ENCODE assay signal across 1 cellular context in the genomic region with DNA sequence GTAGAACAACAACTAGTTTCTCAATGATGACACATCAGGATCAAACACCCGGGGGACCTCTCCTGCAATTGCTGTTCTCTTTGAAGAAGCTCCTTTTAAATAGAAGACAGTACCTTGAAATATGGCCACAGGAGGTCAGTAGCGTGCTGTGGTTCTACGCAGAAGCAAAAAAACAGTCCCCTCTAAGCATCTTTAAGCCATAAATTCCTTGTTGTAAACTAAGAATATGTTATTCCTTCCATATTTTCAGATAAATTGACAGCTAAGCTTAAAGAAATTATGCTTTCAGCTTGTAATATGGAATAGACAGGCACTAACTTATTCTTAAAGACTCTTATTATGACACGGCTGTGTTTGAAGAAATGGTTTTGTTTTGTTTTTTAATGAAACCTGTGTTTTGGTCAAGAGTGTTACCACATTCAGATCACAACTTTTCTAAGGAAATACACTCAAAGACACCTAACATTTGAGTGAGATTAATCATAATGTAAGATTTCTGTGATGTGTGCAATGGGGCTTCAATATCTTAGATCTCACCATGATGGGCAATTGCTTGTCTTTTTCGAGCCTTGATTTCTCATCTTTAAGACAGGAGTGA.
TF ChIP-seq lines count a peak whose summit lies in the region.

No MANE protein-coding gene starts in this region.

TF ChIP-seq in HepG2, 621 proteins besides CTCF, POLR2A, EP300 and RAD21 (continued from another document):
- TF ChIP-seq ARID3A (IDR thresholded peaks at IDR 0.05; ENCODE audit: low read depth, low read length) (0 out of 2 replicates have a peak, but pooled peaks have one; percentile 33), MAFK (conservative IDR thresholded peaks at IDR 0.05 in 1 of 2, IDR thresholded peaks at IDR 0.05 in 1 of 2; ENCODE audit: low read length in 2 of 2) (0 out of 4 replicates have a peak, but pooled peaks of 1 of the 2 experiments have one; percentile 10), BCL6 (CRISPR knock-in tag; IDR thresholded peaks at IDR 0.05) (no peak), ATF4 (CRISPR knock-in tag; IDR thresholded peaks at IDR 0.05) (no peak), ZNF652 (CRISPR knock-in tag; IDR thresholded peaks at IDR 0.05; ENCODE audit: borderline replicate concordance, low read depth) (peak; percentile 14; the same call in 1 of the 2 replicates), FOXA3 (CRISPR knock-in tag; IDR thresholded peaks at IDR 0.05) (0 out of 2 replicates have a peak, but pooled peaks have one; percentile 10), ZNF18 (CRISPR knock-in tag; IDR thresholded peaks at IDR 0.05; ENCODE audit: insufficient replicate concordance) (peak; percentile 35), TBL1XR1 (IDR thresholded peaks at IDR 0.05; ENCODE audit: borderline replicate concordance, low read length, partially characterized antibody) (no peak), TCF7 (IDR thresholded peaks at IDR 0.05; ENCODE audit: low read depth) (0 out of 2 replicates have a peak, but pooled peaks have one; percentile 23), ESRRA (CRISPR knock-in tag; IDR thresholded peaks at IDR 0.05; ENCODE audit: low read depth) (no peak), GATAD2A (CRISPR knock-in tag; IDR thresholded peaks at IDR 0.05) (0 out of 2 replicates have a peak, but pooled peaks have one; percentile 18), SMC3 (IDR thresholded peaks at IDR 0.05; ENCODE audit: low read length) (peak; percentile 95), SOX5 (CRISPR knock-in tag; IDR thresholded peaks at IDR 0.05; ENCODE audit: borderline replicate concordance) (peak; percentile 40; the same call in 1 of the 2 replicates), STAG1 (CRISPR knock-in tag; IDR thresholded peaks at IDR 0.05) (peak; percentile 92), MXD4 (CRISPR knock-in tag; IDR thresholded peaks at IDR 0.05) (peak; percentile 20; the same call in 1 of the 2 replicates), HMGXB4 (CRISPR knock-in tag; IDR thresholded peaks at IDR 0.05; ENCODE audit: borderline replicate concordance in 1 of 2, low read depth in 1 of 2) (0 out of 4 replicates have a peak, but pooled peaks of 1 of the 2 experiments have one; percentile 42), ARID5B (CRISPR knock-in tag; IDR thresholded peaks at IDR 0.05) (peak; percentile 33; the same call in 1 of the 2 replicates), SIX4 (CRISPR knock-in tag; IDR thresholded peaks at IDR 0.05) (no peak)
- TF ChIP-seq, protein P1, sequence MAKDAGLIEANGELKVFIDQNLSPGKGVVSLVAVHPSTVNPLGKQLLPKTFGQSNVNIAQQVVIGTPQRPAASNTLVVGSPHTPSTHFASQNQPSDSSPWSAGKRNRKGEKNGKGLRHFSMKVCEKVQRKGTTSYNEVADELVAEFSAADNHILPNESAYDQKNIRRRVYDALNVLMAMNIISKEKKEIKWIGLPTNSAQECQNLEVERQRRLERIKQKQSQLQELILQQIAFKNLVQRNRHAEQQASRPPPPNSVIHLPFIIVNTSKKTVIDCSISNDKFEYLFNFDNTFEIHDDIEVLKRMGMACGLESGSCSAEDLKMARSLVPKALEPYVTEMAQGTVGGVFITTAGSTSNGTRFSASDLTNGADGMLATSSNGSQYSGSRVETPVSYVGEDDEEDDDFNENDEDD (CRISPR knock-in tag; IDR thresholded peaks at IDR 0.05; ENCODE audit: borderline replicate concordance) = no peak
- TF ChIP-seq, protein P2, sequence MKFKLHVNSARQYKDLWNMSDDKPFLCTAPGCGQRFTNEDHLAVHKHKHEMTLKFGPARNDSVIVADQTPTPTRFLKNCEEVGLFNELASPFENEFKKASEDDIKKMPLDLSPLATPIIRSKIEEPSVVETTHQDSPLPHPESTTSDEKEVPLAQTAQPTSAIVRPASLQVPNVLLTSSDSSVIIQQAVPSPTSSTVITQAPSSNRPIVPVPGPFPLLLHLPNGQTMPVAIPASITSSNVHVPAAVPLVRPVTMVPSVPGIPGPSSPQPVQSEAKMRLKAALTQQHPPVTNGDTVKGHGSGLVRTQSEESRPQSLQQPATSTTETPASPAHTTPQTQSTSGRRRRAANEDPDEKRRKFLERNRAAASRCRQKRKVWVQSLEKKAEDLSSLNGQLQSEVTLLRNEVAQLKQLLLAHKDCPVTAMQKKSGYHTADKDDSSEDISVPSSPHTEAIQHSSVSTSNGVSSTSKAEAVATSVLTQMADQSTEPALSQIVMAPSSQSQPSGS (CRISPR knock-in tag; IDR thresholded peaks at IDR 0.05) = no peak
- TF ChIP-seq, protein P3, sequence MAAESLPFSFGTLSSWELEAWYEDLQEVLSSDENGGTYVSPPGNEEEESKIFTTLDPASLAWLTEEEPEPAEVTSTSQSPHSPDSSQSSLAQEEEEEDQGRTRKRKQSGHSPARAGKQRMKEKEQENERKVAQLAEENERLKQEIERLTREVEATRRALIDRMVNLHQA (CRISPR knock-in tag; IDR thresholded peaks at IDR 0.05) = no peak
- TF ChIP-seq, protein P4, sequence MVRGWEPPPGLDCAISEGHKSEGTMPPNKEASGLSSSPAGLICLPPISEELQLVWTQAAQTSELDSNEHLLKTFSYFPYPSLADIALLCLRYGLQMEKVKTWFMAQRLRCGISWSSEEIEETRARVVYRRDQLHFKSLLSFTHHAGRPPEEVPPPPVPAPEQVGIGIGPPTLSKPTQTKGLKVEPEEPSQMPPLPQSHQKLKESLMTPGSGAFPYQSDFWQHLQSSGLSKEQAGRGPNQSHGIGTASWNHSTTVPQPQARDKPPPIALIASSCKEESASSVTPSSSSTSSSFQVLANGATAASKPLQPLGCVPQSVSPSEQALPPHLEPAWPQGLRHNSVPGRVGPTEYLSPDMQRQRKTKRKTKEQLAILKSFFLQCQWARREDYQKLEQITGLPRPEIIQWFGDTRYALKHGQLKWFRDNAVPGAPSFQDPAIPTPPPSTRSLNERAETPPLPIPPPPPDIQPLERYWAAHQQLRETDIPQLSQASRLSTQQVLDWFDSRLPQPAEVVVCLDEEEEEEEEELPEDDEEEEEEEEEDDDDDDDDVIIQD (CRISPR knock-in tag; IDR thresholded peaks at IDR 0.05; ENCODE audit: low read depth) = 0 out of 2 replicates have a peak, but pooled peaks have one; percentile 22
